Comparison of ENCODE assay signal across 1 cellular context in genomic region chr6:113095836-113096235, GRCh38.
TF ChIP-seq lines count a peak whose summit lies in the region.

No MANE protein-coding gene starts in this region.

TF ChIP-seq in IMR-90, 13 proteins besides CTCF, POLR2A, EP300 and RAD21:
- no peak for TF ChIP-seq ELK1 (IDR thresholded peaks at IDR 0.05; ENCODE audit: borderline replicate concordance, low read depth, low read length)
- TF ChIP-seq USF2 (IDR thresholded peaks at IDR 0.05; ENCODE audit: low read depth, low read length), result no peak
- no peak for TF ChIP-seq MAFK (IDR thresholded peaks at IDR 0.05; ENCODE audit: low read depth, low read length)
- no peak for TF ChIP-seq NFE2L2 (IDR thresholded peaks at IDR 0.05; ENCODE audit: low read depth, low read length)
- TF ChIP-seq RCOR1 (IDR thresholded peaks at IDR 0.05; ENCODE audit: insufficient replicate concordance, low read length), result no peak
- no peak for TF ChIP-seq SMC3 (IDR thresholded peaks at IDR 0.05; ENCODE audit: low read depth, low read length)
- TF ChIP-seq RFX5 (IDR thresholded peaks at IDR 0.05; ENCODE audit: low read depth, low read length), result no peak
- TF ChIP-seq BHLHE40 (IDR thresholded peaks at IDR 0.05; ENCODE audit: low read depth, low read length), result no peak
- no peak for TF ChIP-seq FOS (IDR thresholded peaks at IDR 0.05; ENCODE audit: low read depth, low read length)
- no peak for TF ChIP-seq CEBPB (IDR thresholded peaks at IDR 0.05; ENCODE audit: low read depth, low read length)
- no peak for TF ChIP-seq MAZ (IDR thresholded peaks at IDR 0.05; ENCODE audit: borderline replicate concordance, low read depth, low read length)
- TF ChIP-seq CHD1 (IDR thresholded peaks at IDR 0.05; ENCODE audit: low read depth, low read length), result no peak
- TF ChIP-seq MXI1 (IDR thresholded peaks at IDR 0.05; ENCODE audit: borderline replicate concordance, low read depth, low read length), result no peak
